In genomic region chr1:246317723-246318359, GRCh38 we compare ENCODE assay signal across 22 cellular contexts.
DNase-seq lines count a peak whose midpoint lies in the region; ATAC-seq, FAIRE-seq and TF ChIP-seq lines count a peak whose summit lies in the region.
"Had no signal": no experiment of that assay in that cellular context is flagged by ENCODE, and none has a peak within 500 bp of the region (broad histone marks: within the 10 kb centered on the region; RNA-seq: fewer than 3 reads in every experiment).

No MANE protein-coding gene starts in this region.

- H3K79me1 ChIP-seq in IMR-90 (ENCODE audit: low read depth in 1 of 2, low read length in 2 of 2) = peaks cover 0 to 4% of the 10 kb centered on the region in 2 experiments; a peak in 1 of 4 replicates

- H3K27me3 Mint-ChIP-seq in astrocyte (ENCODE audit: low read depth, unreplicated experiment) = no peaks in the 10 kb centered on the region
- H3K27me3 Mint-ChIP-seq: memory B cell; naive thymus-derived CD4-positive, alpha-beta T cell; T-cell had no signal

- no peaks in the 10 kb centered on the region for H3K9me3 Mint-ChIP-seq in astrocyte (ENCODE audit: unreplicated experiment)
- H3K9me3 Mint-ChIP-seq: activated naive CD4-positive, alpha-beta T cell treated with anti-CD3 and anti-CD28 coated beads, Interleukin-2, amount 50 U/mL, for 72 hours; memory B cell; naive thymus-derived CD4-positive, alpha-beta T cell; T-cell had no signal

- no peaks in the 10 kb centered on the region for H3K36me3 Mint-ChIP-seq in astrocyte (ENCODE audit: low read depth, unreplicated experiment)

- TF ChIP-seq POLR2A in IMR-90 (IDR thresholded peaks at IDR 0.05; ENCODE audit: low read depth, low read length) (no peak), GM12892 (IDR thresholded peaks at IDR 0.05; ENCODE audit: low read depth, low read length) (no peak)

- H3K9me1 ChIP-seq in IMR-90 (ENCODE audit: insufficient read depth, low read length) = peaks cover 3% of the 10 kb centered on the region

- DNase-seq in BJ (ENCODE audit: low read depth) = peak; percentile 51
- peak; percentile 88 for DNase-seq in IMR-90
- DNase-seq in astrocyte (ENCODE audit: low read depth) = peak; percentile 81
- peak; percentile 24 for DNase-seq in foreskin melanocyte
- DNase-seq in GM12892 (ENCODE audit: insufficient read length) = no peak
- no peak for DNase-seq in stimulated activated CD4-positive, alpha-beta T cell treated with anti-CD3 and anti-CD28 coated beads, Interleukin-4, amount 100 ng/mL, for 1 hour
- DNase-seq in omental fat pad (ENCODE audit: low spot score) = no peak
- DNase-seq in amygdala (lab: John Stamatoyannopoulos, UW) = no peak
- DNase-seq: activated CD4-positive, alpha-beta T cell treated with anti-CD3 and anti-CD28 coated beads, Interleukin-2, amount 50 U/mL, for 48 hours; activated T-cell treated with anti-CD3 and anti-CD28 coated beads, Interleukin-2, amount 50 U/mL, for 1 hour; Calu3; GF-D8; islet precursor cell; MM.1S; naive thymus-derived CD4-positive, alpha-beta T cell; NCI-H2227 treated with DMSO at 0.1 percent for 48 hours; stimulated activated CD4-positive, alpha-beta T cell treated with anti-CD3 and anti-CD28 coated beads, Interleukin-2, amount 100 ng/mL, for 48 hours; T-cell; WERI-Rb-1 had no signal

- POLR2A ChIA-PET in BJ (lab: Charles Lee) = no interaction called here
- POLR2A ChIA-PET in IMR-90 (lab: Charles Lee; ENCODE audit: unreplicated experiment) = no interaction called here

- in situ Hi-C loops in IMR-90 (cut with MboI; ENCODE audit: low sequenced_read_pairs) = no loop called here

- H4K8ac ChIP-seq in IMR-90 (ENCODE audit: low read depth in 2 of 2, low read length in 2 of 2) = peak overlapping the region in 1 of 2 experiments; percentile 67; a peak in 2 of 4 replicates

- H2AK5ac ChIP-seq in IMR-90 (ENCODE audit: low read depth, low read length) = no peak overlapping the region; the same call in 1 of the 2 replicates

- 0 out of 2 replicates have a peak overlapping the region, but pooled peaks have one; percentile 58 for H3K14ac ChIP-seq in IMR-90 (replicated peaks; ENCODE audit: low read depth, low read length)

- no peak overlapping the region for H3K4me3 ChIP-seq in BJ (ENCODE audit: low read depth, low read length)
- no peak overlapping the region for H3K4me3 ChIP-seq in IMR-90 (ENCODE audit: insufficient read depth, low read depth, low read length)
- no peak overlapping the region for H3K4me3 ChIP-seq in astrocyte (ENCODE audit: insufficient read depth, low read depth, low read length)
- H3K4me3 ChIP-seq: vagina had no signal

- peak overlapping the region; percentile 92; the same call in 1 of the 2 replicates for H3K18ac ChIP-seq in IMR-90 (ENCODE audit: low read depth, low read length)

- H4K20me1 ChIP-seq in IMR-90 (ENCODE audit: insufficient read depth, low read length) (peaks cover 2% of the 10 kb centered on the region; the same call in 1 of the 2 replicates), astrocyte (ENCODE audit: insufficient read depth, low read length) (no peaks in the 10 kb centered on the region)

- H4K91ac ChIP-seq in IMR-90 (ENCODE audit: insufficient read depth, low read depth, low read length) = no peak overlapping the region

- H3K9ac ChIP-seq in IMR-90 (ENCODE audit: low read depth, low read length) (no peak overlapping the region), astrocyte (ENCODE audit: low read length) (no peak overlapping the region)

- H3K4me3 Mint-ChIP-seq in astrocyte (ENCODE audit: unreplicated experiment) = no peak overlapping the region
- H3K4me3 Mint-ChIP-seq: memory B cell; naive thymus-derived CD4-positive, alpha-beta T cell; T-cell had no signal

- TF ChIP-seq CTCF in BJ (IDR thresholded peaks at IDR 0.05; ENCODE audit: insufficient read depth, low read depth, low read length) = no peak
- TF ChIP-seq CTCF in IMR-90 (conservative IDR thresholded peaks at IDR 0.05; ENCODE audit: low read depth, low read length) = no peak
- TF ChIP-seq CTCF in astrocyte (IDR thresholded peaks at IDR 0.05; ENCODE audit: insufficient read depth, low read depth, low read length) = no peak
- no peak for TF ChIP-seq CTCF in omental fat pad (IDR thresholded peaks at IDR 0.05)

- H3K79me2 ChIP-seq in astrocyte (ENCODE audit: insufficient read depth, low read length) = no peaks in the 10 kb centered on the region

- peak overlapping the region; percentile 59; the same call in 1 of the 2 replicates for H4K5ac ChIP-seq in IMR-90 (ENCODE audit: low read depth, low read length)

- H3K9me3 ChIP-seq in IMR-90 (ENCODE audit: control insufficient read depth, insufficient read depth, low read length) (no peaks in the 10 kb centered on the region), astrocyte (ENCODE audit: insufficient read depth, low read depth, low read length) (no peaks in the 10 kb centered on the region)
- H3K9me3 ChIP-seq: vagina had no signal

- peak overlapping the region; percentile 68 for H2BK5ac ChIP-seq in IMR-90 (ENCODE audit: low read depth, low read length, poor library complexity, severe bottlenecking)

- TF ChIP-seq RAD21 in IMR-90 (IDR thresholded peaks at IDR 0.05; ENCODE audit: low read length) = no peak

- 0 out of 3 replicates have a peak overlapping the region, but pooled peaks have one; percentile 32 for H2BK15ac ChIP-seq in IMR-90 (ENCODE audit: low read depth, low read length)

- CTCF ChIA-PET in BJ (lab: Yijun Ruan, JAX) = interaction anchor here (0.6 kb wide), 1 partner anchor 11 kb away, joined by 3 read pairs; no protein-coding TSS in a partner anchor
- CTCF ChIA-PET in IMR-90 (lab: Yijun Ruan, JAX) = interaction anchor here (0.7 kb wide), 1 partner anchor 1165 kb away, joined by 3 read pairs; no protein-coding TSS in a partner anchor

- no TSS peak for BruUV-seq in IMR-90 (replicated peaks; lab: Mats Ljungman, UMichigan)

- peak overlapping the region; percentile 80; the same call in 1 of the 2 replicates for H3K23ac ChIP-seq in IMR-90 (ENCODE audit: low read depth, low read length)

- intact Hi-C loops in IMR-90 (cut with micrococcal nuclease) = no loop called here

- H3K4ac ChIP-seq in IMR-90 (ENCODE audit: low read depth, low read length) = peak overlapping the region; percentile 57

- no peak overlapping the region for H3K56ac ChIP-seq in IMR-90 (ENCODE audit: extremely low read depth, insufficient read depth, low read length)

- peak overlapping the region; percentile 72 for H2BK120ac ChIP-seq in IMR-90 (ENCODE audit: low read depth, low read length)

- no peak overlapping the region for H2AK9ac ChIP-seq in IMR-90 (replicated peaks; ENCODE audit: low read depth, low read length, poor library complexity)

- H3K36me3 ChIP-seq in BJ (ENCODE audit: control insufficient read depth, insufficient read depth, low read length) = no peaks in the 10 kb centered on the region
- no peaks in the 10 kb centered on the region for H3K36me3 ChIP-seq in IMR-90 (ENCODE audit: control insufficient read depth, insufficient read depth, low read length)
- no peaks in the 10 kb centered on the region for H3K36me3 ChIP-seq in astrocyte (ENCODE audit: insufficient read depth, low read length)
- H3K36me3 ChIP-seq: vagina, WERI-Rb-1 had no signal

- H3K27ac Mint-ChIP-seq in astrocyte (ENCODE audit: unreplicated experiment) = no peak overlapping the region
- H3K27ac Mint-ChIP-seq: activated naive CD4-positive, alpha-beta T cell treated with anti-CD3 and anti-CD28 coated beads, Interleukin-2, amount 50 U/mL, for 72 hours; memory B cell; naive thymus-derived CD4-positive, alpha-beta T cell; T-cell had no signal

- dilution Hi-C loops in IMR-90 (cut with HindIII; ENCODE audit: low sequenced_read_pairs, unreplicated experiment) = no loop called here

- H3K27ac ChIP-seq in IMR-90 (ENCODE audit: insufficient read depth, low read length) = peak overlapping the region; percentile 43
- H3K27ac ChIP-seq in astrocyte (ENCODE audit: low read depth, low read length) = no peak overlapping the region
- H3K27ac ChIP-seq: vagina, WERI-Rb-1 had no signal

- FAIRE-seq in astrocyte (lab: Jason Lieb, UNC) (no peak), GM12892 (lab: Jason Lieb, UNC) (no peak)

- peaks cover 3% of the 10 kb centered on the region for H3K4me1 Mint-ChIP-seq in astrocyte (ENCODE audit: low read depth, unreplicated experiment)
- H3K4me1 Mint-ChIP-seq: memory B cell had no signal

- ATAC-seq in IMR-90 (ENCODE audit: low read depth) (peak; percentile 76), omental fat pad (ENCODE audit: low FRiP score) (no peak)
- ATAC-seq: activated naive CD4-positive, alpha-beta T cell treated with anti-CD3 and anti-CD28 coated beads, Interleukin-2, amount 50 U/mL, for 72 hours; naive thymus-derived CD4-positive, alpha-beta T cell; T-cell had no signal

- H2AFZ ChIP-seq in IMR-90 (replicated peaks; ENCODE audit: low read length, poor library complexity) (no peak overlapping the region), astrocyte (ENCODE audit: low read depth, low read length) (no peak overlapping the region)

- H3K4me2 ChIP-seq in IMR-90 (ENCODE audit: low read depth, low read length) (peak overlapping the region; percentile 50), astrocyte (ENCODE audit: low read length) (no peak overlapping the region)

- peaks cover 8% of the 10 kb centered on the region for H3K4me1 ChIP-seq in IMR-90 (ENCODE audit: control insufficient read depth, insufficient read depth, low read length)
- H3K4me1 ChIP-seq in astrocyte (ENCODE audit: insufficient read depth, low read length) = peaks cover 6% of the 10 kb centered on the region
- H3K4me1 ChIP-seq: vagina had no signal

- H3K27me3 ChIP-seq in BJ (ENCODE audit: control insufficient read depth, insufficient read depth, low read length) = no peaks in the 10 kb centered on the region
- H3K27me3 ChIP-seq in IMR-90 (ENCODE audit: control insufficient read depth, insufficient read depth, low read length) = no peaks in the 10 kb centered on the region
- no peaks in the 10 kb centered on the region for H3K27me3 ChIP-seq in astrocyte (ENCODE audit: insufficient read depth, low read length)
- H3K27me3 ChIP-seq: vagina had no signal

- H2BK20ac ChIP-seq in IMR-90 (ENCODE audit: low read depth, low read length) = peak overlapping the region; percentile 64; the same call in 1 of the 2 replicates

TF ChIP-seq in IMR-90, 13 proteins besides CTCF, POLR2A, EP300 and RAD21 (continues in another document):
- no peak for TF ChIP-seq CEBPB (IDR thresholded peaks at IDR 0.05; ENCODE audit: low read depth, low read length)
- TF ChIP-seq MXI1 (IDR thresholded peaks at IDR 0.05; ENCODE audit: borderline replicate concordance, low read depth, low read length) = no peak
- no peak for TF ChIP-seq RFX5 (IDR thresholded peaks at IDR 0.05; ENCODE audit: low read depth, low read length)
- TF ChIP-seq MAFK (IDR thresholded peaks at IDR 0.05; ENCODE audit: low read depth, low read length) = no peak
- TF ChIP-seq BHLHE40 (IDR thresholded peaks at IDR 0.05; ENCODE audit: low read depth, low read length) = peak; percentile 57
- no peak for TF ChIP-seq NFE2L2 (IDR thresholded peaks at IDR 0.05; ENCODE audit: low read depth, low read length)

Comparison
In these comparisons a context has a peak if more than half of its experiments do, and no peak if none do; other contexts are left out.
1. DNase-seq: peak in BJ (single experiment), IMR-90 (single experiment), astrocyte (single experiment) and foreskin melanocyte (single experiment); none in GM12892 (single experiment), stimulated activated CD4-positive, alpha-beta T cell treated with anti-CD3 and anti-CD28 coated beads, Interleukin-4, amount 100 ng/mL, for 1 hour (single experiment), omental fat pad (single experiment) and amygdala (0 of 56).